In genomic region chrX:39957816-39958561, GRCh38 we compare ENCODE assay signal across 16 cellular contexts.
DNase-seq lines count a peak whose midpoint lies in the region; ATAC-seq and TF ChIP-seq lines count a peak whose summit lies in the region.
"Had no signal": no experiment of that assay in that cellular context is flagged by ENCODE, and none has a peak within 500 bp of the region (broad histone marks: within the 10 kb centered on the region; RNA-seq: fewer than 3 reads in every experiment).

No MANE protein-coding gene starts in this region.

- no peak overlapping the region for H3K4me3 ChIP-seq in CD4-positive, CD25-positive, alpha-beta regulatory T cell (ENCODE audit: low read depth, low read length)
- H3K4me3 ChIP-seq in MG63 = no peak overlapping the region
- no peak overlapping the region for H3K4me3 ChIP-seq in fibroblast of mammary gland (ENCODE audit: control insufficient read depth, low read depth, low read length)
- no peak overlapping the region for H3K4me3 ChIP-seq in osteoblast (ENCODE audit: insufficient read depth, low read length)
- H3K4me3 ChIP-seq: prostate gland had no signal

- H3K4me1 ChIP-seq in CD4-positive, CD25-positive, alpha-beta regulatory T cell (ENCODE audit: control insufficient read depth, insufficient read depth, low read length, poor library complexity, severe bottlenecking) = no peaks in the 10 kb centered on the region
- H3K4me1 ChIP-seq in osteoblast (ENCODE audit: insufficient read depth, low read length) = peaks cover 16% of the 10 kb centered on the region
- H3K4me1 ChIP-seq: BE2C, prostate gland had no signal

- peak overlapping the region in 2 of 3 donors; percentile 20 to 37 for H3K27ac Mint-ChIP-seq in CD4-positive, CD25-positive, alpha-beta regulatory T cell
- H3K27ac Mint-ChIP-seq: activated T-cell treated with anti-CD3 and anti-CD28 coated beads, Interleukin-2, amount 50 U/mL, for 24 hours; T-helper 2 cell treated with Interferon-gamma antibody and Interleukin-4, amounts not matched to agents 5 μg/mL and 100 μg/mL, for 36 hours had no signal

- no peaks in the 10 kb centered on the region for H3K27me3 ChIP-seq in CD4-positive, CD25-positive, alpha-beta regulatory T cell (ENCODE audit: control insufficient read depth, insufficient read depth, low read length)
- H3K27me3 ChIP-seq in MG63 = no peaks in the 10 kb centered on the region
- peaks cover 8% of the 10 kb centered on the region for H3K27me3 ChIP-seq in osteoblast (ENCODE audit: insufficient read depth, low read length)
- H3K27me3 ChIP-seq: BE2C had no signal

- no peak overlapping the region for H3K4me2 ChIP-seq in osteoblast (ENCODE audit: insufficient read depth, low read length)

- no peaks in the 10 kb centered on the region for H4K20me1 ChIP-seq in osteoblast (ENCODE audit: insufficient read depth, low read length)

- no peak overlapping the region for H2AFZ ChIP-seq in osteoblast (ENCODE audit: low read length)

- TF ChIP-seq CTCF in fibroblast of mammary gland (conservative IDR thresholded peaks at IDR 0.05; ENCODE audit: control insufficient read depth, insufficient read depth, low read depth, low read length) = no peak
- TF ChIP-seq CTCF in osteoblast (IDR thresholded peaks at IDR 0.05; ENCODE audit: extremely low read depth, low read depth, low read length) = no peak

- no peaks in the 10 kb centered on the region for H3K79me2 ChIP-seq in osteoblast (ENCODE audit: insufficient read depth, low read length)

- H3K36me3 Mint-ChIP-seq in CD4-positive, CD25-positive, alpha-beta regulatory T cell = no peaks in the 10 kb centered on the region

- H3K36me3 ChIP-seq in CD4-positive, CD25-positive, alpha-beta regulatory T cell (ENCODE audit: control insufficient read depth, insufficient read depth, low read length) = no peaks in the 10 kb centered on the region
- no peaks in the 10 kb centered on the region for H3K36me3 ChIP-seq in MG63
- H3K36me3 ChIP-seq in osteoblast (ENCODE audit: insufficient read depth, low read length) = no peaks in the 10 kb centered on the region
- H3K36me3 ChIP-seq: BE2C, prostate gland had no signal

- H3K27ac ChIP-seq in CD4-positive, CD25-positive, alpha-beta regulatory T cell (ENCODE audit: insufficient read depth, low read length, poor library complexity, severe bottlenecking) = no peak overlapping the region
- peak overlapping the region; percentile 46 for H3K27ac ChIP-seq in osteoblast (ENCODE audit: low read depth, low read length)
- H3K27ac ChIP-seq: prostate gland had no signal

- ATAC-seq in CD4-positive, CD25-positive, alpha-beta regulatory T cell (ENCODE audit: low read depth in 2 of 2) = no peak
- no peak for ATAC-seq in HG02759 (IDR thresholded peaks at IDR 0.05; ENCODE audit: unreplicated experiment)
- no peak for ATAC-seq in HG02678 (IDR thresholded peaks at IDR 0.05; ENCODE audit: unreplicated experiment)

- H3K4me1 Mint-ChIP-seq in CD4-positive, CD25-positive, alpha-beta regulatory T cell = peaks cover 0 to 11% (median 0%) of the 10 kb centered on the region in 4 donors

- peaks cover 0 to 2% (median 0%) of the 10 kb centered on the region in 7 donors for H3K9me3 Mint-ChIP-seq in CD4-positive, CD25-positive, alpha-beta regulatory T cell
- H3K9me3 Mint-ChIP-seq: activated T-cell treated with anti-CD3 and anti-CD28 coated beads, Interleukin-2, amount 50 U/mL, for 24 hours; T-helper 2 cell treated with Interferon-gamma antibody and Interleukin-4, amounts not matched to agents 5 μg/mL and 100 μg/mL, for 36 hours had no signal

- DNase-seq in CD4-positive, CD25-positive, alpha-beta regulatory T cell = no peak
- peak; percentile 58 for DNase-seq in MG63
- peak; percentile 29 for DNase-seq in fibroblast of mammary gland (ENCODE audit: low read depth)
- DNase-seq in osteoblast (ENCODE audit: insufficient read length, low spot score, missing footprints) = peak; percentile 73
- DNase-seq in HPDE6-E6E7 (ENCODE audit: extremely low spot score) = no peak
- DNase-seq in activated naive CD4-positive, alpha-beta T cell (lab: John Stamatoyannopoulos, UW) = no peak
- DNase-seq: activated T-cell treated with anti-CD3 and anti-CD28 coated beads, Interleukin-2, amount 50 U/mL, for 24 hours; BE2C; hippocampal formation; NCI-H1694 treated with DMSO at 0.1 percent for 48 hours; NCI-H446 treated with DMSO at 0.1 percent for 48 hours; stimulated activated CD4-positive, alpha-beta T cell treated with anti-CD3 and anti-CD28 coated beads, Interleukin-15, amount 100 ng/mL, for 24 hours had no signal

- H3K27me3 Mint-ChIP-seq in CD4-positive, CD25-positive, alpha-beta regulatory T cell = no peaks in the 10 kb centered on the region

- H3K4me3 Mint-ChIP-seq in CD4-positive, CD25-positive, alpha-beta regulatory T cell = no peak overlapping the region
- H3K4me3 Mint-ChIP-seq: activated T-cell treated with anti-CD3 and anti-CD28 coated beads, Interleukin-2, amount 50 U/mL, for 24 hours; T-helper 2 cell treated with Interferon-gamma antibody and Interleukin-4, amounts not matched to agents 5 μg/mL and 100 μg/mL, for 36 hours had no signal

- H3K9me3 ChIP-seq in CD4-positive, CD25-positive, alpha-beta regulatory T cell (ENCODE audit: control insufficient read depth in 2 of 2, low read length in 2 of 2) = no peaks in the 10 kb centered on the region
- H3K9me3 ChIP-seq in MG63 = no peaks in the 10 kb centered on the region
- no peaks in the 10 kb centered on the region for H3K9me3 ChIP-seq in osteoblast (ENCODE audit: low read depth, low read length)
- H3K9me3 ChIP-seq: BE2C, prostate gland had no signal

Comparison
In these comparisons a context has a peak if more than half of its experiments do, and no peak if none do; other contexts are left out.
1. DNase-seq: peak in MG63 (single experiment), fibroblast of mammary gland (single experiment) and osteoblast (single experiment); none in CD4-positive, CD25-positive, alpha-beta regulatory T cell (0 of 3), HPDE6-E6E7 (single experiment) and activated naive CD4-positive, alpha-beta T cell (0 of 4).